In the genomic region with DNA sequence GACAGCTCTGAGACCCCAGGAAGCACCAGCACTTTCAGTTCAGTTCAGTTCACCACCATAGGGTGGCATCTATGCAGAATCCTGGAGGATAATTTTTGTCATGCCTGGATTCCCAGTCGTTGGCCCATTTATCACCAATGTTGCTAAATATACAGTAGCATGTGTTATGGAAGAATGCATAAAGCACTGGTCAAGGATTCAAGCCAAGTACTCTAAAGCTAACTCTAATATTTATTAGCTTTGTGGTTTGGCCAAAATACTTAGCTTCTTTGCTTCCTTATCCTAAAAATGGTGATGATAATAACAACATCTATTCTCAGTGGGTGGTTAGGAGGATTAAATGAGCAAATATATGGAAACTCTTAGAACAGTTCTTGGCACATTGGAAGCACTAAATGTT, we compare ENCODE assay signal across 21 cellular contexts.
"Had no signal": no experiment of that assay in that cellular context is flagged by ENCODE, and none has a peak within 500 bp of the region (broad histone marks: within the 10 kb centered on the region; RNA-seq: fewer than 3 reads in every experiment).

No MANE protein-coding gene starts in this region.

- H3K27me3 ChIP-seq: ascending aorta, cardiac muscle cell, Peyer's patch, SJCRH30 had no signal

- DNase-seq: activated CD4-positive, alpha-beta T cell treated with anti-CD3 and anti-CD28 coated beads for 4 hours; activated CD8-positive, alpha-beta T cell treated with anti-CD3 and anti-CD28 coated beads, Interleukin-2, amount 10 ng/mL, durations not matched to agents 7 days and 5 days; activated effector memory CD4-positive, alpha-beta T cell treated with Interleukin-2 at 50 U/mL for 16 hours; activated naive CD4-positive, alpha-beta T cell; activated T-cell treated with anti-CD3 and anti-CD28 coated beads, Interleukin-2, amount 50 U/mL, for 24 hours; amniotic stem cell; KBM-7; NCI-H1105; NCI-H1436; NCI-H1694 treated with DMSO at 0.1 percent for 48 hours; NCI-H2029 treated with DMSO at 0.1 percent for 48 hours; NCI-H510A treated with DMSO at 0.1 percent for 48 hours; NCI-H69; NK-92 treated with Interleukin-12 subunit alpha and Interleukin-12 subunit beta, amount 100 ng/mL, for 24 hours; Peyer's patch; Right ventricle myocardium superior; SJCRH30; SK-N-SH; T-helper 1 cell had no signal

- H3K9me3 ChIP-seq: ascending aorta, Peyer's patch, SJCRH30, SK-N-SH had no signal

- H3K36me3 ChIP-seq: ascending aorta, cardiac muscle cell, Peyer's patch, SJCRH30 had no signal

- H3K4me3 ChIP-seq: ascending aorta, cardiac muscle cell, Peyer's patch, SJCRH30 had no signal
